1 cellular context compared by ENCODE assay signal in the genomic region with DNA sequence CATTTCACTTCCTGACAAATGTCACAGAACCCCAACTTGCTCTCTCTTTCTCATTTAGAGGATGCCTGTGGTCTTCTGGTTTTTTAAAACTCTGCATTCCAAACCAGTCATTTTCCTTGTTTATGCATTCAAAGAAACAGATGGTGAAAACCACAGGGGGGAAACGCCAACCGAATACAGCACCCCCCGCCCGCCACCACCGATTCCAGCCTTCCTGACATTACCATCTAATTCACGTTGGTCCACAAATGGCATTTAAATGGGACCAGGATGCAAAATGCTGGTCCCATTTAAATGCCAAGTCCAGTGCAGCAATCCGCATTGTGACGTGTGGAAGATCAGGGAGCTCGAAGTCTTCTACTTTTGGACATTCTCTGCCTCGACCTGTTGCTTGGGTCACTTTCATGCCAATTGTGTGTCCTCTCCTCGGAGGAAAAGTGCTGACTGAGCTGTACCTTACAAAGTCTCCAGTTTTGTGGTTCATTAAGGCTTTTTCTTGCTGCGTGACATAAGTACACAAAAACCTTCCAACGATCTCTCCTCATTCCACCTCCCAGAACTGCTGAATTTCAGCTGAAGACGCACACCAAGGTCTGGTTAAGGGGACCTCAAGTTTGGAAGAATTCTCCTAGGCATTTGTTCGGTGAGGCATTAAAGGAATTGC.
TF ChIP-seq lines count a peak whose summit lies in the region.

No MANE protein-coding gene starts in this region.

TF ChIP-seq in H1, 55 proteins besides CTCF, POLR2A, EP300 and RAD21:
- TF ChIP-seq MAFK (IDR thresholded peaks at IDR 0.05; ENCODE audit: low read depth, low read length) (peak; percentile 60; the same call in 1 of the 2 replicates), TCF12 (IDR thresholded peaks at IDR 0.05; ENCODE audit: low read depth, low read length) (0 out of 2 replicates have a peak, but pooled peaks have one; percentile 29), NANOG (IDR thresholded peaks at IDR 0.05; ENCODE audit: insufficient read depth, low read depth, low read length, poor library complexity, severe bottlenecking) (no peak)
TF ChIP-seq in H1: peak in this region for 2.
